9 cellular contexts compared by ENCODE assay signal in genomic region chr4:122652379-122652778, GRCh38. TPM values are rescaled to one million over a fixed set of nuclear protein-coding genes. Genes with fewer than 3 reads are reported as not detected.
DNase-seq lines count a peak whose midpoint lies in the region; ATAC-seq, FAIRE-seq and TF ChIP-seq lines count a peak whose summit lies in the region.
"Had no signal": no experiment of that assay in that cellular context is flagged by ENCODE, and none has a peak within 500 bp of the region (broad histone marks: within the 10 kb centered on the region; RNA-seq: fewer than 3 reads in every experiment).

No MANE protein-coding gene starts in this region.

- no peak overlapping the region for H3K4me2 ChIP-seq in A549
- H3K4me2 ChIP-seq in mesendoderm (ENCODE audit: low read length): no peak overlapping the region

- FAIRE-seq in A549 (lab: Jason Lieb, UNC): no peak

- no peaks in the 10 kb centered on the region for H3K27me3 Mint-ChIP-seq in MCF 10A (ENCODE audit: insufficient read depth, unreplicated experiment)

- H3K4ac ChIP-seq in mesendoderm (ENCODE audit: low read depth, low read length): no peak overlapping the region

- no peaks in the 10 kb centered on the region for H3K36me3 Mint-ChIP-seq in MCF 10A (ENCODE audit: insufficient read depth, unreplicated experiment)

- H3K27me3 ChIP-seq in mesendoderm (ENCODE audit: insufficient read depth, low read length, poor library complexity): no peaks in the 10 kb centered on the region

- no peak overlapping the region for H2BK5ac ChIP-seq in mesendoderm (ENCODE audit: low read length)

- H2AK5ac ChIP-seq in mesendoderm (ENCODE audit: low read length): no peak overlapping the region

- BruUV-seq in MCF 10A (replicated peaks; lab: Mats Ljungman, UMichigan): no TSS peak

- no peak overlapping the region for H3K27ac Mint-ChIP-seq in MCF 10A (ENCODE audit: low read depth, unreplicated experiment)

- no peaks in the 10 kb centered on the region for H3K4me1 Mint-ChIP-seq in MCF 10A (ENCODE audit: insufficient read depth, unreplicated experiment)

- no peak overlapping the region for H3K4me3 Mint-ChIP-seq in MCF 10A (ENCODE audit: unreplicated experiment)

- H3K27ac ChIP-seq in A549 (no peak overlapping the region), mesendoderm (ENCODE audit: low read depth, low read length) (no peak overlapping the region)
- H3K27ac ChIP-seq: epithelial cell of prostate had no signal

- H3K56ac ChIP-seq in mesendoderm (ENCODE audit: low read length): no peak overlapping the region

- no peak overlapping the region for H2BK15ac ChIP-seq in mesendoderm (replicated peaks; ENCODE audit: low read depth)

- ATAC-seq in A549: no peak
- no peak for ATAC-seq in GM19035 (IDR thresholded peaks at IDR 0.05; ENCODE audit: unreplicated experiment)
- no peak for ATAC-seq in HG02981 (IDR thresholded peaks at IDR 0.05; ENCODE audit: unreplicated experiment)

- H3K4me1 ChIP-seq in A549 (no peaks in the 10 kb centered on the region), mesendoderm (ENCODE audit: control insufficient read depth, low read depth, low read length) (no peaks in the 10 kb centered on the region)

- H4K8ac ChIP-seq in mesendoderm (ENCODE audit: low read depth, low read length): no peak overlapping the region

- TF ChIP-seq RAD21 in A549 (conservative IDR thresholded peaks at IDR 0.05 in 1 of 2, IDR thresholded peaks at IDR 0.05 in 1 of 2): peak in 1 of 2 experiments; percentile 25; a peak in 1 of 5 replicates

- H3K79me2 ChIP-seq in mesendoderm (ENCODE audit: control insufficient read depth, insufficient read depth, low read length): no peaks in the 10 kb centered on the region

- no peak overlapping the region for H3K9ac ChIP-seq in mesendoderm (ENCODE audit: low read length)

- no peaks in the 10 kb centered on the region for H3K36me3 ChIP-seq in mesendoderm (ENCODE audit: control insufficient read depth, insufficient read depth, low read length)

- WGBS in A549 (ENCODE audit: missing lambda C conversion rate): 46% methylated on average over 1 of the region's 3 CpGs
- no CpG with 5 or more reads among the region's 3 CpGs for WGBS in mesendoderm (ENCODE audit: extremely low coverage, insufficient coverage, low lambda C conversion rate)

- DNase-seq in A549 (ENCODE audit: low read depth in 1 of 2, low spot score in 1 of 2) (peak; percentile 7 to 61), RKO (ENCODE audit: low spot score) (peak; percentile 60), MCF 10A (ENCODE audit: unreplicated experiment) (peak; percentile 62), mesendoderm (peak; percentile 40), NCI-H1436 (lab: John Stamatoyannopoulos, UW) (no peak)

- H3K23ac ChIP-seq in mesendoderm (ENCODE audit: low read length): no peak overlapping the region

- no peak for TF ChIP-seq POLR2A in A549 (IDR thresholded peaks at IDR 0.05; ENCODE audit: low read length)

- no peaks in the 10 kb centered on the region for H3K79me1 ChIP-seq in mesendoderm (ENCODE audit: low read length)

- H3K4me3 ChIP-seq in A549: no peak overlapping the region
- H3K4me3 ChIP-seq in GM12875 (ENCODE audit: low read depth, low read length): no peak overlapping the region
- no peak overlapping the region for H3K4me3 ChIP-seq in mesendoderm (ENCODE audit: low read length)

- H3K9me3 Mint-ChIP-seq in MCF 10A (ENCODE audit: unreplicated experiment): no peaks in the 10 kb centered on the region

- peak; percentile 25; the same call in 1 of the 3 replicates for TF ChIP-seq CTCF in A549 (IDR thresholded peaks at IDR 0.05)
- TF ChIP-seq CTCF in GM12875 (IDR thresholded peaks at IDR 0.05; ENCODE audit: borderline replicate concordance, insufficient read depth, low read depth, low read length): peak; percentile 54; the same call in 1 of the 2 replicates
- TF ChIP-seq CTCF in MCF 10A (IDR thresholded peaks at IDR 0.05; ENCODE audit: unreplicated experiment): peak; percentile 40

- POLR2A ChIA-PET in A549 (lab: Yijun Ruan, JAX) (no interaction called here), MCF 10A (lab: Yijun Ruan, JAX) (no interaction called here)

- intact Hi-C loops in MCF 10A (cut with micrococcal nuclease): loop anchor here (5.0 kb wide), 1 partner anchor 50 kb away; no protein-coding TSS in a partner anchor

- H4K5ac ChIP-seq in mesendoderm (ENCODE audit: low read length): no peak overlapping the region

- no peak overlapping the region for H3K18ac ChIP-seq in mesendoderm (ENCODE audit: low read length)

- TF ChIP-seq EP300 in A549 (IDR thresholded peaks at IDR 0.05): no peak

- CTCF ChIA-PET in A549 (lab: Yijun Ruan, JAX): interaction anchor here (0.8 kb wide), 1 partner anchor 8 kb away, joined by 3 read pairs; no protein-coding TSS in a partner anchor
- CTCF ChIA-PET in MCF 10A (lab: Yijun Ruan, JAX): interaction anchor here (0.6 to 1.3 kb wide), 8 partner anchors 8 to 762 kb away, joined by 3 to 11 read pairs (median 4); no protein-coding TSS in a partner anchor

- H2BK120ac ChIP-seq in mesendoderm (ENCODE audit: low read depth, low read length): no peak overlapping the region

- 0 out of 3 replicates have a peak, but pooled peaks cover 3% of the 10 kb centered on the region for H3K9me3 ChIP-seq in A549

TF ChIP-seq in A549, 52 proteins besides CTCF, POLR2A, EP300 and RAD21:
- 0 out of 3 replicates have a peak, but pooled peaks have one; percentile 15 for TF ChIP-seq SMC3 (IDR thresholded peaks at IDR 0.05)
- TF ChIP-seq ATOH8 (CRISPR knock-in tag; IDR thresholded peaks at IDR 0.05; ENCODE audit: low read depth): no peak

RNA-seq across cellular contexts. Expression of gene IL21, which starts 31.5 kb away (rescaled TPM):
- not detected in 2 replicates for polyA plus RNA-seq in A549 (2011; rRNA removed)
- polyA plus RNA-seq in A549 (2012; cell fraction: cytosol; rRNA removed): not detected in 2 replicates
- not detected in 2 replicates for polyA plus RNA-seq in A549 (2012; cell fraction: nucleus; rRNA removed)
- not detected in 3 replicates for polyA plus RNA-seq in A549 (2017; fragmentation: RNase III; extraction: RNeasy Plus Mini Kit Qiagen cat#74134 plus additional on column Dnase treatment)
- not detected in 2 replicates for polyA minus RNA-seq in A549 (2011; rRNA and poly(A)+ RNA removed)
- total RNA-seq in MCF 10A (2022): not detected in 2 replicates
- not detected for polyA plus RNA-seq in mesendoderm (2013, experiment 1 of 2)
- not detected for polyA plus RNA-seq in mesendoderm (2013, experiment 2 of 2)
